11 cellular contexts compared by ENCODE assay signal in the genomic region with DNA sequence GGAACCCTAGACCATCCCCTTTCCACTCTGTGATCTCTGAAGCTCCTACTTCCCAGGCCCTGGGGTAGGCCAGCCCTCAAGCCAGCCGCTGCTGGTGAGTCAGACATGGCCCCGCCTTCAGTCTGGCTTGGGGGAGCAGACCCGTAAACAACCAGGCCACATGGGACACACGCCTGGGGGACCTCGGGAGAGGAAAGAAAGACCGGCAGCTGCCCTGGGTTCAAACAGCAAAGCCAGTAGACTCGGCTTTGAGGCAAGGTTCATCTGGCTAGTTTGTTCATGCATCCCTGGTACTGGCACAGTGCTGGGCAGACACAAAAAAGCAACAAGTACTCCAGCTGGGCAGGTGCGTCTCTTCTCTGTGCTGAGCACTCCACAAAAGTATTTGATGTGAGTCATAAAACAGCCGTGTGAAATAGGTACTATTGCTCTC.
DNase-seq lines count a peak whose midpoint lies in the region; ATAC-seq, FAIRE-seq and TF ChIP-seq lines count a peak whose summit lies in the region.
"Had no signal": no experiment of that assay in that cellular context is flagged by ENCODE, and none has a peak within 500 bp of the region (broad histone marks: within the 10 kb centered on the region; RNA-seq: fewer than 3 reads in every experiment).

No MANE protein-coding gene starts in this region.

- peak overlapping the region; percentile 16 for H2AFZ ChIP-seq in osteoblast (ENCODE audit: low read length)

- ATAC-seq in GM21528 (IDR thresholded peaks at IDR 0.05; ENCODE audit: low FRiP score, unreplicated experiment) (no peak), GM18873 (IDR thresholded peaks at IDR 0.05; ENCODE audit: low FRiP score, unreplicated experiment) (no peak)
- ATAC-seq: T-cell had no signal

- no peaks in the 10 kb centered on the region for H3K36me3 ChIP-seq in bronchial epithelial cell (ENCODE audit: control insufficient read depth, insufficient read depth, low read length)
- no peaks in the 10 kb centered on the region for H3K36me3 ChIP-seq in osteoblast (ENCODE audit: insufficient read depth, low read length)
- H3K36me3 ChIP-seq: ascending aorta, esophagus muscularis mucosa had no signal

- H3K27me3 ChIP-seq in bronchial epithelial cell (ENCODE audit: control insufficient read depth, insufficient read depth, low read length): peaks cover 3% of the 10 kb centered on the region
- H3K27me3 ChIP-seq in osteoblast (ENCODE audit: insufficient read depth, low read length): peaks cover 1% of the 10 kb centered on the region
- H3K27me3 ChIP-seq: ascending aorta had no signal

- peak; percentile 55 for DNase-seq in EH (ENCODE audit: low read depth)
- peak; percentile 83 for DNase-seq in NB4 (ENCODE audit: low read depth)
- DNase-seq in bronchial epithelial cell (ENCODE audit: low read depth): peak; percentile 90
- DNase-seq in osteoblast (ENCODE audit: insufficient read length, low spot score, missing footprints): peak; percentile 94
- no peak for DNase-seq in NCI-H1417 (lab: John Stamatoyannopoulos, UW)
- DNase-seq: NCI-H446 treated with DMSO at 0.1 percent for 48 hours, T-cell had no signal

- no peaks in the 10 kb centered on the region for H3K79me2 ChIP-seq in osteoblast (ENCODE audit: insufficient read depth, low read length)

- TF ChIP-seq CTCF in NB4 (IDR thresholded peaks at IDR 0.05; ENCODE audit: low read depth, low read length) (no peak), bronchial epithelial cell (IDR thresholded peaks at IDR 0.05; ENCODE audit: insufficient read depth, low read length, severe bottlenecking) (no peak), osteoblast (IDR thresholded peaks at IDR 0.05; ENCODE audit: extremely low read depth, low read depth, low read length) (no peak)

- H4K20me1 ChIP-seq in osteoblast (ENCODE audit: insufficient read depth, low read length): no peaks in the 10 kb centered on the region

- FAIRE-seq in bronchial epithelial cell (lab: Jason Lieb, UNC): no peak

- H3K9me3 ChIP-seq in osteoblast (ENCODE audit: low read depth, low read length): no peaks in the 10 kb centered on the region
- H3K9me3 ChIP-seq: ascending aorta, esophagus muscularis mucosa had no signal

- TF ChIP-seq POLR2A in NB4 (IDR thresholded peaks at IDR 0.05; ENCODE audit: extremely low read depth, insufficient read length): no peak

- H3K4me2 ChIP-seq in osteoblast (ENCODE audit: insufficient read depth, low read length): no peak overlapping the region

- H3K27ac ChIP-seq in osteoblast (ENCODE audit: low read depth, low read length): no peak overlapping the region
- H3K27ac ChIP-seq: ascending aorta, esophagus muscularis mucosa had no signal

- H3K4me1 ChIP-seq in osteoblast (ENCODE audit: insufficient read depth, low read length): no peaks in the 10 kb centered on the region
- H3K4me1 ChIP-seq: ascending aorta, esophagus muscularis mucosa had no signal

- H3K4me3 ChIP-seq in NB4 (ENCODE audit: low read depth, low read length): no peak overlapping the region
- no peak overlapping the region for H3K4me3 ChIP-seq in bronchial epithelial cell (ENCODE audit: low read depth, low read length)
- no peak overlapping the region for H3K4me3 ChIP-seq in osteoblast (ENCODE audit: insufficient read depth, low read length)
- H3K4me3 ChIP-seq: ascending aorta, esophagus muscularis mucosa had no signal

Comparison
In these comparisons a context has a peak if more than half of its experiments do, and no peak if none do; other contexts are left out.
1. DNase-seq: peak in EH (single experiment), NB4 (single experiment), bronchial epithelial cell (single experiment) and osteoblast (single experiment); none in NCI-H1417 (0 of 3).